In the genomic region with DNA sequence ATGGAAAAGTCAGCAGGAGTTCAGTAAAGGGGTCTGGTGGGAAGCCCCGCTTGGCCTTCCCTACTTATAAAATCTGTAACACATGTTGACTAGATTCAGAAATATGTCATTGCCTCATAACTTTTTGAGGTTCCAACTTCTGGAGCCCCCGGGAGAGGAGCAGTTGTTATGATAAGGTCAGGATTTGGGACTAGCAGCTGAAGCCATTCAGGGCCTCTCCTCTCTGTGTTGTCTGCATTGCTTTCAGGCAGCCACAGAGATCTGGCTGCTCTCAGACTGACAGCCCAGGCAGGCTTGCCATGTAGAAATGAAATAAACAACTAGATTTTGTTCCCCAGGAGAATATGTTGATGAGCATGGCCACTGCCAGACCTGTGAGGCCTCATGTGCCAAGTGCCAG, we compare ENCODE assay signal across 25 cellular contexts.
"Had no signal": no experiment of that assay in that cellular context is flagged by ENCODE, and none has a peak within 500 bp of the region (broad histone marks: within the 10 kb centered on the region; RNA-seq: fewer than 3 reads in every experiment).

No MANE protein-coding gene starts in this region.

- H3K27ac ChIP-seq: colonic mucosa, neural progenitor cell, parathyroid adenoma, suprapubic skin, transverse colon, upper lobe of right lung, uterus had no signal

- H3K36me3 Mint-ChIP-seq: mesothelial cell of epicardium; naive thymus-derived CD4-positive, alpha-beta T cell; neural progenitor cell had no signal

- H3K27ac Mint-ChIP-seq: dendritic cell treated with granulocyte-macrophage colony-stimulating factor and Interleukin-4, amounts not matched to agents 40 ng/mL and 50 ng/mL, for 4 days; immature natural killer cell; mesothelial cell of epicardium; naive thymus-derived CD4-positive, alpha-beta T cell; nephron; neural progenitor cell; progenitor cell of endocrine pancreas; stimulated activated naive CD8-positive, alpha-beta T cell treated with anti-CD3 and anti-CD28 coated beads, Interleukin-15, amount 100 ng/mL, for 72 hours had no signal

- H3K4me3 Mint-ChIP-seq: dendritic cell treated with granulocyte-macrophage colony-stimulating factor and Interleukin-4, amounts not matched to agents 40 ng/mL and 50 ng/mL, for 4 days; immature natural killer cell; mesothelial cell of epicardium; naive thymus-derived CD4-positive, alpha-beta T cell; nephron; neural progenitor cell; stimulated activated naive CD8-positive, alpha-beta T cell treated with anti-CD3 and anti-CD28 coated beads, Interleukin-15, amount 100 ng/mL, for 72 hours had no signal

- H3K36me3 ChIP-seq: colonic mucosa, esophagus squamous epithelium, neural progenitor cell, suprapubic skin, transverse colon, upper lobe of right lung, uterus had no signal

- DNase-seq: colonic mucosa; effector memory CD4-positive, alpha-beta T cell; erythroblast; esophagus squamous epithelium; foreskin melanocyte; hypothalamus; immature natural killer cell; mesenchymal stem cell; mucosa of descending colon; naive thymus-derived CD4-positive, alpha-beta T cell; small intestine; stimulated activated CD4-positive, alpha-beta T cell treated with anti-CD3 and anti-CD28 coated beads, Interleukin-15, amount 100 ng/mL, for 24 hours; stimulated activated CD4-positive, alpha-beta T cell treated with anti-CD3 and anti-CD28 coated beads, Interleukin-2, amount 100 ng/mL, for 48 hours; stimulated activated naive CD4-positive, alpha-beta T cell; stimulated activated naive CD8-positive, alpha-beta T cell treated with anti-CD3 and anti-CD28 coated beads, Interleukin-15, amount 100 ng/mL, for 72 hours; transverse colon; upper lobe of right lung; uterus had no signal

- H3K9me3 Mint-ChIP-seq: dendritic cell treated with granulocyte-macrophage colony-stimulating factor and Interleukin-4, amounts not matched to agents 40 ng/mL and 50 ng/mL, for 4 days; immature natural killer cell; mesothelial cell of epicardium; nephron; neural progenitor cell; stimulated activated naive CD8-positive, alpha-beta T cell treated with anti-CD3 and anti-CD28 coated beads, Interleukin-15, amount 100 ng/mL, for 72 hours had no signal

- H3K27me3 Mint-ChIP-seq: stimulated activated naive CD8-positive, alpha-beta T cell treated with anti-CD3 and anti-CD28 coated beads, Interleukin-15, amount 100 ng/mL, for 72 hours had no signal

- H3K4me3 ChIP-seq: colonic mucosa, esophagus squamous epithelium, mucosa of descending colon, neural progenitor cell, suprapubic skin, transverse colon, upper lobe of right lung, uterus had no signal

- ATAC-seq: mucosa of descending colon; naive thymus-derived CD4-positive, alpha-beta T cell; stimulated activated naive CD8-positive, alpha-beta T cell treated with anti-CD3 and anti-CD28 coated beads, Interleukin-15, amount 100 ng/mL, for 72 hours had no signal

- H3K27me3 ChIP-seq: colonic mucosa, esophagus squamous epithelium, neural progenitor cell, suprapubic skin, transverse colon, upper lobe of right lung, uterus had no signal

- H3K4me1 ChIP-seq: colonic mucosa, neural progenitor cell, transverse colon, uterus had no signal

- H3K4me1 Mint-ChIP-seq: immature natural killer cell; naive thymus-derived CD4-positive, alpha-beta T cell; neural progenitor cell; stimulated activated naive CD8-positive, alpha-beta T cell treated with anti-CD3 and anti-CD28 coated beads, Interleukin-15, amount 100 ng/mL, for 72 hours had no signal

- H3K9me3 ChIP-seq: colonic mucosa, esophagus squamous epithelium, mucosa of descending colon, suprapubic skin, transverse colon, upper lobe of right lung, uterus had no signal
